10 cellular contexts compared by ENCODE assay signal in genomic region chr17:44083250-44083849, GRCh38. TPM values are rescaled to one million over a fixed set of nuclear protein-coding genes. Genes with fewer than 3 reads are reported as not detected.
A peak's percentile ranks its signal among the peaks of the same experiment; 100 is the strongest.
DNase-seq lines count a peak whose midpoint lies in the region; ATAC-seq, FAIRE-seq and TF ChIP-seq lines count a peak whose summit lies in the region.
"Had no signal": no experiment of that assay in that cellular context is flagged by ENCODE, and none has a peak within 500 bp of the region (broad histone marks: within the 10 kb centered on the region; RNA-seq: fewer than 3 reads in every experiment).

No MANE protein-coding gene starts in this region.

- intact Hi-C loops in left colon (cut with DNase I, micrococcal nuclease) (no loop called here), thyroid gland (cut with DNase I) (no loop called here)

- no peaks in the 10 kb centered on the region for H3K27me3 ChIP-seq in thyroid gland

- DNase-seq in DMS53 treated with DMSO at 0.1 percent for 48 hours (lab: John Stamatoyannopoulos, UW; ENCODE audit: unreplicated experiment), result peak; percentile 76
- no peak for DNase-seq in HTR-8/SVneo (ENCODE audit: insufficient read length, low spot score)
- peak; percentile 26 for DNase-seq in WTC11 (ENCODE audit: low spot score)
- no peak for DNase-seq in left colon
- no peak for DNase-seq in cerebellum (ENCODE audit: low spot score)
- DNase-seq in NCI-H1436 treated with DMSO at 0.1 percent for 48 hours (lab: John Stamatoyannopoulos, UW), result no peak
- no peak for DNase-seq in thyroid gland
- no peak for DNase-seq in activated T-cell treated with anti-CD3 and anti-CD28 coated beads, Interleukin-2, amount 50 U/mL, for 4 hours

- no peaks in the 10 kb centered on the region for H3K4me1 ChIP-seq in thyroid gland

- POLR2A ChIA-PET in WTC11 (lab: Charles Lee), result interaction anchor here (1.0 to 1.1 kb wide), 4 partner anchors 13 to 41 kb away, joined by 3 read pairs; partner anchors contain the start of gene G6PC3

- CTCF ChIA-PET in WTC11 (lab: Charles Lee), result interaction anchor here (0.5 to 2.5 kb wide), 17 partner anchors 9 to 108 kb away, joined by 3 to 26 read pairs (median 4); partner anchors contain the start of genes ASB16 and HDAC5

- H3K27me3 Mint-ChIP-seq in WTC11 (ENCODE audit: low read depth), result no peaks in the 10 kb centered on the region
- H3K27me3 Mint-ChIP-seq in activated T-cell treated with anti-CD3 and anti-CD28 coated beads, Interleukin-2, amount 50 U/mL, for 4 hours (ENCODE audit: low read depth), result no peaks in the 10 kb centered on the region
- H3K27me3 Mint-ChIP-seq: activated CD4-positive, alpha-beta T cell treated with anti-CD3 and anti-CD28 coated beads, Interleukin-2, amount 10 ng/mL, durations not matched to agents 24 days and 14 days; brain had no signal

- no peaks in the 10 kb centered on the region for H3K9me3 Mint-ChIP-seq in WTC11
- H3K9me3 Mint-ChIP-seq in activated T-cell treated with anti-CD3 and anti-CD28 coated beads, Interleukin-2, amount 50 U/mL, for 4 hours, result no peaks in the 10 kb centered on the region
- H3K9me3 Mint-ChIP-seq: activated CD4-positive, alpha-beta T cell treated with anti-CD3 and anti-CD28 coated beads, Interleukin-2, amount 10 ng/mL, durations not matched to agents 24 days and 14 days; brain had no signal

- peaks cover 27% of the 10 kb centered on the region for H3K36me3 Mint-ChIP-seq in WTC11
- peaks cover 17% of the 10 kb centered on the region for H3K36me3 Mint-ChIP-seq in activated T-cell treated with anti-CD3 and anti-CD28 coated beads, Interleukin-2, amount 50 U/mL, for 4 hours (ENCODE audit: insufficient read depth)

- no peak overlapping the region for H3K4me3 ChIP-seq in thyroid gland (replicated peaks in 1 of 3)

- WGBS in thyroid gland, 2 donors, result 81 to 89% methylated on average over 3 to 12 of the region's 12 CpGs

- H3K36me3 ChIP-seq in thyroid gland, result peaks cover 73% of the 10 kb centered on the region in 2 donors

- peaks cover 22% of the 10 kb centered on the region for H3K4me1 Mint-ChIP-seq in WTC11
- H3K4me1 Mint-ChIP-seq in activated T-cell treated with anti-CD3 and anti-CD28 coated beads, Interleukin-2, amount 50 U/mL, for 4 hours (ENCODE audit: low read depth), result peaks cover 16% of the 10 kb centered on the region

- H3K27ac Mint-ChIP-seq in WTC11, result no peak overlapping the region

- H3K9me3 ChIP-seq in thyroid gland, result no peaks in the 10 kb centered on the region

- TF ChIP-seq POLR2A in thyroid gland (IDR thresholded peaks at IDR 0.05), result no peak

- FAIRE-seq in HTR-8/SVneo (lab: Jason Lieb, UNC), result peak; percentile 57

- H3K27ac ChIP-seq in thyroid gland, result no peak overlapping the region

- TF ChIP-seq CTCF in WTC11 (IDR thresholded peaks at IDR 0.05), result no peak
- TF ChIP-seq CTCF in thyroid gland (IDR thresholded peaks at IDR 0.05), result no peak

- ATAC-seq in WTC11 (no peak), left colon (peak; percentile 72)
- no peak for ATAC-seq in activated T-cell treated with anti-CD3 and anti-CD28 coated beads, Interleukin-2, amount 50 U/mL, for 4 hours

- no peak overlapping the region for H3K4me3 Mint-ChIP-seq in WTC11
- no peak overlapping the region for H3K4me3 Mint-ChIP-seq in activated T-cell treated with anti-CD3 and anti-CD28 coated beads, Interleukin-2, amount 50 U/mL, for 4 hours
- H3K4me3 Mint-ChIP-seq: activated CD4-positive, alpha-beta T cell treated with anti-CD3 and anti-CD28 coated beads, Interleukin-2, amount 10 ng/mL, durations not matched to agents 24 days and 14 days; brain had no signal

TF ChIP-seq in WTC11, 78 proteins besides CTCF, POLR2A, EP300 and RAD21:
- no peak for TF ChIP-seq ATF1 (CRISPR knock-in tag; IDR thresholded peaks at IDR 0.05)
- peak; percentile 28; the same call in 1 of the 2 replicates for TF ChIP-seq GABPB1 (CRISPR knock-in tag; IDR thresholded peaks at IDR 0.05)
- TF ChIP-seq ZNF425 (CRISPR knock-in tag; conservative IDR thresholded peaks at IDR 0.05), result no peak
- no peak for TF ChIP-seq CBFB (CRISPR knock-in tag; IDR thresholded peaks at IDR 0.05; ENCODE audit: low read depth)
- no peak for TF ChIP-seq USF2 (CRISPR knock-in tag; IDR thresholded peaks at IDR 0.05)
- TF ChIP-seq SP1 (CRISPR knock-in tag; conservative IDR thresholded peaks at IDR 0.05), result no peak
- TF ChIP-seq PRRX2 (CRISPR knock-in tag; IDR thresholded peaks at IDR 0.05), result no peak

RNA-seq across cellular contexts. Expression of gene G6PC3, which starts 12.8 kb away (rescaled TPM):
- total RNA-seq in WTC11 (2021) (121 to 122 TPM (median 121 TPM) in 3 replicates), left colon (10 to 100 TPM; 31.2 to 38.2 TPM), cerebellum (18.0 TPM), thyroid gland (100 to 1,000 TPM in 2 of 4 donors, 10 to 100 TPM in 2; 41.4 to 104 (median 80.8) TPM)
- total RNA-seq in activated T-cell treated with anti-CD3 and anti-CD28 coated beads, Interleukin-2, amount 50 U/mL, for 4 hours, result 10 to 100 TPM; 24.7 to 28.4 (median 24.9) TPM

RNA-seq across cellular contexts. Expression of gene LSM12, which starts 16.9 kb away (rescaled TPM):
- total RNA-seq in WTC11 (2021), result 96.8 to 102 TPM (median 98.0 TPM) in 3 replicates
- 10 to 100 TPM; 43.4 to 59.7 TPM for total RNA-seq in left colon
- 18.1 TPM for total RNA-seq in cerebellum
- 10 to 100 TPM; 41.3 to 47.2 (median 43.8) TPM for total RNA-seq in thyroid gland
- 10 to 100 TPM; 77.6 to 88.2 (median 85.9) TPM for total RNA-seq in activated T-cell treated with anti-CD3 and anti-CD28 coated beads, Interleukin-2, amount 50 U/mL, for 4 hours

RNA-seq across cellular contexts. Expression of gene HDAC5, which starts 40.1 kb away (rescaled TPM):
- 54.0 to 61.6 TPM (median 59.0 TPM) in 3 replicates for total RNA-seq in WTC11 (2021)
- total RNA-seq in left colon, result 10 to 100 TPM; 13.8 to 42.8 TPM
- total RNA-seq in cerebellum, result 42.6 TPM
- total RNA-seq in thyroid gland, result 100 to 1,000 TPM in 2 of 4 donors, 10 to 100 TPM in 2; 69.5 to 142 (median 107) TPM
- 10 to 100 TPM; 14.6 to 19.7 (median 16.2) TPM for total RNA-seq in activated T-cell treated with anti-CD3 and anti-CD28 coated beads, Interleukin-2, amount 50 U/mL, for 4 hours

RNA-seq across cellular contexts. Expression of gene HROB, which starts 58.4 kb away (rescaled TPM):
- 22.4 to 23.9 TPM (median 23.7 TPM) in 3 replicates for total RNA-seq in WTC11 (2021)
- total RNA-seq in left colon, result 1 to 10 TPM in 1 of 2 donors, under 1 TPM in 1; 0.78 to 3.6 TPM
- total RNA-seq in cerebellum, result 1.4 TPM
- total RNA-seq in thyroid gland, result 1 to 10 TPM in 1 of 4 donors, under 1 TPM in 3; 0.20 to 1.1 (median 0.30) TPM
- total RNA-seq in activated T-cell treated with anti-CD3 and anti-CD28 coated beads, Interleukin-2, amount 50 U/mL, for 4 hours, result 1 to 10 TPM; 6.4 to 9.4 (median 7.9) TPM

Comparison
In these comparisons a context has a peak if more than half of its experiments do, and no peak if none do; other contexts are left out.
1. DNase-seq: peak in DMS53 treated with DMSO at 0.1 percent for 48 hours (single experiment) and WTC11 (single experiment); none in HTR-8/SVneo (single experiment), left colon (0 of 2), cerebellum (single experiment), NCI-H1436 treated with DMSO at 0.1 percent for 48 hours (single experiment), thyroid gland (0 of 2) and activated T-cell treated with anti-CD3 and anti-CD28 coated beads, Interleukin-2, amount 50 U/mL, for 4 hours (single experiment).